Comparison of ENCODE assay signal across 1 cellular context in the genomic region with DNA sequence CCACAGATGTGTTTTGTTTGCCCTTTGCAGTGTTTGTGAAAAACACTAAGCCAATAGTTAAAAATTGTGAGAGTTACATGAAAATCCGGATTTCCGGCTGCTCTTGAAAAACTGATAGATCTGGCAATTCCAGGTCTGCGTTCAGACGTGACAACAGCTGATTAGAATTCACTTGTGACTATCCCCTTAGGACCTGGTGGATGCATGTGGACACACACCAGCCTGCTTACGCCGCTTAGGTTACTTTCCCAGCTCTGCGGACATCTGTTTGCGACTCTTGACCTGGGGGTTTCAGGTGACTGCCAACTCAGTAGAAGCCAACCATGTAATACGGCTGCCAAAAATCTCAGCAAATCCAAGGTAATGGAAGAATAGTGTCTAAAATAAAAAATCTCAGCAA.
TF ChIP-seq lines count a peak whose summit lies in the region.

No MANE protein-coding gene starts in this region.

TF ChIP-seq in GM23338, 12 proteins besides CTCF, POLR2A, EP300 and RAD21 (continued from another document):
- TF ChIP-seq, protein P1, sequence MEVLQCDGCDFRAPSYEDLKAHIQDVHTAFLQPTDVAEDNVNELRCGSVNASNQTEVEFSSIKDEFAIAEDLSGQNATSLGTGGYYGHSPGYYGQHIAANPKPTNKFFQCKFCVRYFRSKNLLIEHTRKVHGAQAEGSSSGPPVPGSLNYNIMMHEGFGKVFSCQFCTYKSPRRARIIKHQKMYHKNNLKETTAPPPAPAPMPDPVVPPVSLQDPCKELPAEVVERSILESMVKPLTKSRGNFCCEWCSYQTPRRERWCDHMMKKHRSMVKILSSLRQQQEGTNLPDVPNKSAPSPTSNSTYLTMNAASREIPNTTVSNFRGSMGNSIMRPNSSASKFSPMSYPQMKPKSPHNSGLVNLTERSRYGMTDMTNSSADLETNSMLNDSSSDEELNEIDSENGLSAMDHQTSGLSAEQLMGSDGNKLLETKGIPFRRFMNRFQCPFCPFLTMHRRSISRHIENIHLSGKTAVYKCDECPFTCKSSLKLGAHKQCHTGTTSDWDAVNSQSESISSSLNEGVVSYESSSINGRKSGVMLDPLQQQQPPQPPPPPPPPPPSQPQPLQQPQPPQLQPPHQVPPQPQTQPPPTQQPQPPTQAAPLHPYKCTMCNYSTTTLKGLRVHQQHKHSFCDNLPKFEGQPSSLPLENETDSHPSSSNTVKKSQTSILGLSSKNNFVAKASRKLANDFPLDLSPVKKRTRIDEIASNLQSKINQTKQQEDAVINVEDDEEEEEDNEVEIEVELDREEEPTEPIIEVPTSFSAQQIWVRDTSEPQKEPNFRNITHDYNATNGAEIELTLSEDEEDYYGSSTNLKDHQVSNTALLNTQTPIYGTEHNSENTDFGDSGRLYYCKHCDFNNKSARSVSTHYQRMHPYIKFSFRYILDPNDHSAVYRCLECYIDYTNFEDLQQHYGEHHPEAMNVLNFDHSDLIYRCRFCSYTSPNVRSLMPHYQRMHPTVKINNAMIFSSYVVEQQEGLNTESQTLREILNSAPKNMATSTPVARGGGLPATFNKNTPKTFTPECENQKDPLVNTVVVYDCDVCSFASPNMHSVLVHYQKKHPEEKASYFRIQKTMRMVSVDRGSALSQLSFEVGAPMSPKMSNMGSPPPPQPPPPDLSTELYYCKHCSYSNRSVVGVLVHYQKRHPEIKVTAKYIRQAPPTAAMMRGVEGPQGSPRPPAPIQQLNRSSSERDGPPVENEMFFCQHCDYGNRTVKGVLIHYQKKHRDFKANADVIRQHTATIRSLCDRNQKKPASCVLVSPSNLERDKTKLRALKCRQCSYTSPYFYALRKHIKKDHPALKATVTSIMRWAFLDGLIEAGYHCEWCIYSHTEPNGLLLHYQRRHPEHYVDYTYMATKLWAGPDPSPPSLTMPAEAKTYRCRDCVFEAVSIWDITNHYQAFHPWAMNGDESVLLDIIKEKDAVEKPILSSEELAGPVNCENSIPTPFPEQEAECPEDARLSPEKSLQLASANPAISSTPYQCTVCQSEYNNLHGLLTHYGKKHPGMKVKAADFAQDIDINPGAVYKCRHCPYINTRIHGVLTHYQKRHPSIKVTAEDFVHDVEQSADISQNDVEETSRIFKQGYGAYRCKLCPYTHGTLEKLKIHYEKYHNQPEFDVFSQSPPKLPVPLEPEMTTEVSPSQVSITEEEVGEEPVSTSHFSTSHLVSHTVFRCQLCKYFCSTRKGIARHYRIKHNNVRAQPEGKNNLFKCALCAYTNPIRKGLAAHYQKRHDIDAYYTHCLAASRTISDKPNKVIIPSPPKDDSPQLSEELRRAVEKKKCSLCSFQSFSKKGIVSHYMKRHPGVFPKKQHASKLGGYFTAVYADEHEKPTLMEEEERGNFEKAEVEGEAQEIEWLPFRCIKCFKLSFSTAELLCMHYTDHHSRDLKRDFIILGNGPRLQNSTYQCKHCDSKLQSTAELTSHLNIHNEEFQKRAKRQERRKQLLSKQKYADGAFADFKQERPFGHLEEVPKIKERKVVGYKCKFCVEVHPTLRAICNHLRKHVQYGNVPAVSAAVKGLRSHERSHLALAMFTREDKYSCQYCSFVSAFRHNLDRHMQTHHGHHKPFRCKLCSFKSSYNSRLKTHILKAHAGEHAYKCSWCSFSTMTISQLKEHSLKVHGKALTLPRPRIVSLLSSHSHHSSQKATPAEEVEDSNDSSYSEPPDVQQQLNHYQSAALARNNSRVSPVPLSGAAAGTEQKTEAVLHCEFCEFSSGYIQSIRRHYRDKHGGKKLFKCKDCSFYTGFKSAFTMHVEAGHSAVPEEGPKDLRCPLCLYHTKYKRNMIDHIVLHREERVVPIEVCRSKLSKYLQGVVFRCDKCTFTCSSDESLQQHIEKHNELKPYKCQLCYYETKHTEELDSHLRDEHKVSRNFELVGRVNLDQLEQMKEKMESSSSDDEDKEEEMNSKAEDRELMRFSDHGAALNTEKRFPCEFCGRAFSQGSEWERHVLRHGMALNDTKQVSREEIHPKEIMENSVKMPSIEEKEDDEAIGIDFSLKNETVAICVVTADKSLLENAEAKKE (CRISPR knock-in tag; IDR thresholded peaks at IDR 0.05) = no peak
- TF ChIP-seq POLR2AphosphoS5 (IDR thresholded peaks at IDR 0.05; ENCODE audit: low read depth) = no peak
- no peak for TF ChIP-seq EZH2 (IDR thresholded peaks at IDR 0.05; ENCODE audit: low read depth, unreplicated experiment)
- TF ChIP-seq CREB1 (CRISPR knock-in tag; IDR thresholded peaks at IDR 0.05; ENCODE audit: low read depth) = no peak
- TF ChIP-seq JUNB (IDR thresholded peaks at IDR 0.05; ENCODE audit: unreplicated experiment) = no peak
- TF ChIP-seq, protein P2, sequence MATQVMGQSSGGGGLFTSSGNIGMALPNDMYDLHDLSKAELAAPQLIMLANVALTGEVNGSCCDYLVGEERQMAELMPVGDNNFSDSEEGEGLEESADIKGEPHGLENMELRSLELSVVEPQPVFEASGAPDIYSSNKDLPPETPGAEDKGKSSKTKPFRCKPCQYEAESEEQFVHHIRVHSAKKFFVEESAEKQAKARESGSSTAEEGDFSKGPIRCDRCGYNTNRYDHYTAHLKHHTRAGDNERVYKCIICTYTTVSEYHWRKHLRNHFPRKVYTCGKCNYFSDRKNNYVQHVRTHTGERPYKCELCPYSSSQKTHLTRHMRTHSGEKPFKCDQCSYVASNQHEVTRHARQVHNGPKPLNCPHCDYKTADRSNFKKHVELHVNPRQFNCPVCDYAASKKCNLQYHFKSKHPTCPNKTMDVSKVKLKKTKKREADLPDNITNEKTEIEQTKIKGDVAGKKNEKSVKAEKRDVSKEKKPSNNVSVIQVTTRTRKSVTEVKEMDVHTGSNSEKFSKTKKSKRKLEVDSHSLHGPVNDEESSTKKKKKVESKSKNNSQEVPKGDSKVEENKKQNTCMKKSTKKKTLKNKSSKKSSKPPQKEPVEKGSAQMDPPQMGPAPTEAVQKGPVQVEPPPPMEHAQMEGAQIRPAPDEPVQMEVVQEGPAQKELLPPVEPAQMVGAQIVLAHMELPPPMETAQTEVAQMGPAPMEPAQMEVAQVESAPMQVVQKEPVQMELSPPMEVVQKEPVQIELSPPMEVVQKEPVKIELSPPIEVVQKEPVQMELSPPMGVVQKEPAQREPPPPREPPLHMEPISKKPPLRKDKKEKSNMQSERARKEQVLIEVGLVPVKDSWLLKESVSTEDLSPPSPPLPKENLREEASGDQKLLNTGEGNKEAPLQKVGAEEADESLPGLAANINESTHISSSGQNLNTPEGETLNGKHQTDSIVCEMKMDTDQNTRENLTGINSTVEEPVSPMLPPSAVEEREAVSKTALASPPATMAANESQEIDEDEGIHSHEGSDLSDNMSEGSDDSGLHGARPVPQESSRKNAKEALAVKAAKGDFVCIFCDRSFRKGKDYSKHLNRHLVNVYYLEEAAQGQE (IDR thresholded peaks at IDR 0.05; ENCODE audit: unreplicated experiment) = no peak
- TF ChIP-seq ZNF114 (CRISPR knock-in tag; IDR thresholded peaks at IDR 0.05) = no peak
